In genomic region chr12:10293570-10294227, GRCh38 we compare ENCODE assay signal across 20 cellular contexts. TPM values are rescaled to one million over a fixed set of nuclear protein-coding genes. Genes with fewer than 3 reads are reported as not detected.
A peak's percentile ranks its signal among the peaks of the same experiment; 100 is the strongest.
DNase-seq lines count a peak whose midpoint lies in the region; ATAC-seq and TF ChIP-seq lines count a peak whose summit lies in the region.
"Had no signal": no experiment of that assay in that cellular context is flagged by ENCODE, and none has a peak within 500 bp of the region (broad histone marks: within the 10 kb centered on the region; RNA-seq: fewer than 3 reads in every experiment).

No MANE protein-coding gene starts in this region.

- POLR2A ChIA-PET in activated CD8-positive, alpha-beta T cell treated with anti-CD3 and anti-CD28 coated beads for 36 hours (lab: Charles Lee) = interaction anchor here (0.7 to 2.8 kb wide), 2 partner anchors 10 to 13 kb away, joined by 3 to 19 read pairs; no protein-coding TSS in a partner anchor

- H3K27me3 ChIP-seq in ascending aorta = no peaks in the 10 kb centered on the region
- H3K27me3 ChIP-seq: BLaER1 treated with 17β-estradiol and CSF1 and Interleukin-3, amounts not matched to agents 10 nM and 100 nM; colonic mucosa; neutrophil; SJCRH30 had no signal

- peak; percentile 61 for DNase-seq in activated CD4-positive, alpha-beta T cell treated with anti-CD3 and anti-CD28 coated beads, Interleukin-2, amount 10 ng/mL, durations not matched to agents 24 days and 14 days
- no peak for DNase-seq in activated CD4-positive, alpha-beta T cell treated with anti-CD3 and anti-CD28 coated beads for 4 hours
- peak; percentile 26 for DNase-seq in activated CD8-positive, alpha-beta T cell treated with anti-CD3 and anti-CD28 coated beads for 36 hours
- DNase-seq in natural killer cell (no peak), ascending aorta (ENCODE audit: low spot score in 2 of 2) (no peak), G401 (ENCODE audit: low spot score) (no peak), hippocampal formation (lab: John Stamatoyannopoulos, UW) (no peak)
- DNase-seq: activated CD4-positive, alpha-beta T cell treated with anti-CD3 and anti-CD28 coated beads for 48 hours; colonic mucosa; left cardiac atrium; NCI-H1930; SJCRH30 had no signal

- H3K27ac Mint-ChIP-seq in activated CD4-positive, alpha-beta T cell treated with anti-CD3 and anti-CD28 coated beads, Interleukin-2, amount 10 ng/mL, durations not matched to agents 24 days and 14 days = no peak overlapping the region
- peak overlapping the region; percentile 86 for H3K27ac Mint-ChIP-seq in activated CD8-positive, alpha-beta T cell treated with anti-CD3 and anti-CD28 coated beads for 36 hours
- peak overlapping the region; percentile 88 to 90 for H3K27ac Mint-ChIP-seq in natural killer cell
- H3K27ac Mint-ChIP-seq: mesothelial cell of epicardium, type B pancreatic cell had no signal

- intact Hi-C loops in activated CD4-positive, alpha-beta T cell treated with anti-CD3 and anti-CD28 coated beads, Interleukin-2, amount 10 ng/mL, durations not matched to agents 24 days and 14 days (cut with micrococcal nuclease) = loop anchor here (1.0 to 5.0 kb wide), 2 partner anchors 11 to 69 kb away; no protein-coding TSS in a partner anchor
- intact Hi-C loops in activated CD8-positive, alpha-beta T cell treated with anti-CD3 and anti-CD28 coated beads for 36 hours (cut with micrococcal nuclease) = no loop called here
- intact Hi-C loops in natural killer cell (cut with micrococcal nuclease) (loop anchor here (1.0 to 2.0 kb wide), 2 partner anchors 11 to 15 kb away; no protein-coding TSS in a partner anchor), ascending aorta (cut with DNase I) (no loop called here)

- H3K27ac ChIP-seq in ascending aorta = no peak overlapping the region
- H3K27ac ChIP-seq: BLaER1 treated with 17β-estradiol and CSF1 and Interleukin-3, amounts not matched to agents 10 nM and 100 nM; colonic mucosa; neutrophil; SJCRH30 had no signal

- peak; percentile 49 for ATAC-seq in GM21723 (IDR thresholded peaks at IDR 0.05; ENCODE audit: unreplicated experiment)
- ATAC-seq in activated CD8-positive, alpha-beta T cell treated with anti-CD3 and anti-CD28 coated beads for 36 hours = peak; percentile 71
- ATAC-seq in natural killer cell = peak; percentile 54 to 74 (median 71)
- ATAC-seq: left cardiac atrium had no signal

- H3K4me3 ChIP-seq in ascending aorta = no peak overlapping the region
- H3K4me3 ChIP-seq: BLaER1 treated with 17β-estradiol and CSF1 and Interleukin-3, amounts not matched to agents 10 nM and 100 nM; colonic mucosa; SJCRH30 had no signal

- no peaks in the 10 kb centered on the region for H3K36me3 Mint-ChIP-seq in activated CD4-positive, alpha-beta T cell treated with anti-CD3 and anti-CD28 coated beads, Interleukin-2, amount 10 ng/mL, durations not matched to agents 24 days and 14 days (ENCODE audit: low read depth)
- peaks cover 3% of the 10 kb centered on the region for H3K36me3 Mint-ChIP-seq in activated CD8-positive, alpha-beta T cell treated with anti-CD3 and anti-CD28 coated beads for 36 hours (ENCODE audit: low read depth)
- H3K36me3 Mint-ChIP-seq in natural killer cell = no peaks in the 10 kb centered on the region
- H3K36me3 Mint-ChIP-seq: mesothelial cell of epicardium, type B pancreatic cell had no signal

- peaks cover 5% of the 10 kb centered on the region for H3K9me3 Mint-ChIP-seq in activated CD4-positive, alpha-beta T cell treated with anti-CD3 and anti-CD28 coated beads, Interleukin-2, amount 10 ng/mL, durations not matched to agents 24 days and 14 days
- H3K9me3 Mint-ChIP-seq in activated CD8-positive, alpha-beta T cell treated with anti-CD3 and anti-CD28 coated beads for 36 hours = no peaks in the 10 kb centered on the region
- H3K9me3 Mint-ChIP-seq in natural killer cell = no peaks in the 10 kb centered on the region
- H3K9me3 Mint-ChIP-seq: mesothelial cell of epicardium, type B pancreatic cell had no signal

- peaks cover 11% of the 10 kb centered on the region for H3K27me3 Mint-ChIP-seq in activated CD4-positive, alpha-beta T cell treated with anti-CD3 and anti-CD28 coated beads, Interleukin-2, amount 10 ng/mL, durations not matched to agents 24 days and 14 days
- H3K27me3 Mint-ChIP-seq in activated CD8-positive, alpha-beta T cell treated with anti-CD3 and anti-CD28 coated beads for 36 hours = no peaks in the 10 kb centered on the region
- H3K27me3 Mint-ChIP-seq in natural killer cell (ENCODE audit: low read depth in 2 of 2) = no peaks in the 10 kb centered on the region
- H3K27me3 Mint-ChIP-seq: type B pancreatic cell had no signal

- H3K4me1 ChIP-seq in ascending aorta = no peaks in the 10 kb centered on the region
- H3K4me1 ChIP-seq: BLaER1 treated with 17β-estradiol and CSF1 and Interleukin-3, amounts not matched to agents 10 nM and 100 nM; colonic mucosa; SJCRH30 had no signal

- no peaks in the 10 kb centered on the region for H3K9me3 ChIP-seq in ascending aorta
- H3K9me3 ChIP-seq: BLaER1 treated with 17β-estradiol and CSF1 and Interleukin-3, amounts not matched to agents 10 nM and 100 nM; colonic mucosa; neutrophil; SJCRH30 had no signal

- H3K4me3 Mint-ChIP-seq in activated CD4-positive, alpha-beta T cell treated with anti-CD3 and anti-CD28 coated beads, Interleukin-2, amount 10 ng/mL, durations not matched to agents 24 days and 14 days = no peak overlapping the region
- H3K4me3 Mint-ChIP-seq in activated CD8-positive, alpha-beta T cell treated with anti-CD3 and anti-CD28 coated beads for 36 hours = no peak overlapping the region
- H3K4me3 Mint-ChIP-seq in natural killer cell = peak overlapping the region; percentile 60
- H3K4me3 Mint-ChIP-seq: activated T-helper 1 cell treated with anti-CD3 and anti-CD28 coated beads, Interleukin-12 subunit alpha, Interleukin-12 subunit beta, Interleukin-2, Interleukin-4 antibody, amounts not matched to agents 30 ng/mL and 10 ng/mL and 1 ng/mL, durations not matched to agents 14 hours and 24 hours and 36 hours; mesothelial cell of epicardium; type B pancreatic cell had no signal

- TF ChIP-seq CTCF in activated CD8-positive, alpha-beta T cell treated with anti-CD3 and anti-CD28 coated beads for 36 hours (IDR thresholded peaks at IDR 0.05) = no peak
- TF ChIP-seq CTCF in natural killer cell (IDR thresholded peaks at IDR 0.05) (no peak), ascending aorta (IDR thresholded peaks at IDR 0.05) (no peak)

- in situ Hi-C loops in G401 (cut with HindIII; ENCODE audit: low sequenced_read_pairs) = no loop called here

- CTCF ChIA-PET in activated CD8-positive, alpha-beta T cell treated with anti-CD3 and anti-CD28 coated beads for 36 hours (lab: Charles Lee) = interaction anchor here (1.4 to 1.6 kb wide), 3 partner anchors 9 to 72 kb away, joined by 3 to 5 read pairs (median 4); no protein-coding TSS in a partner anchor

- peaks cover 7% of the 10 kb centered on the region for H3K4me1 Mint-ChIP-seq in activated CD4-positive, alpha-beta T cell treated with anti-CD3 and anti-CD28 coated beads, Interleukin-2, amount 10 ng/mL, durations not matched to agents 24 days and 14 days
- peaks cover 61% of the 10 kb centered on the region for H3K4me1 Mint-ChIP-seq in activated CD8-positive, alpha-beta T cell treated with anti-CD3 and anti-CD28 coated beads for 36 hours (ENCODE audit: low read depth)
- H3K4me1 Mint-ChIP-seq in natural killer cell = peaks cover 71 to 79% of the 10 kb centered on the region in 2 donors
- H3K4me1 Mint-ChIP-seq: mesothelial cell of epicardium had no signal

- H3K36me3 ChIP-seq in ascending aorta = no peaks in the 10 kb centered on the region
- H3K36me3 ChIP-seq: BLaER1 treated with 17β-estradiol and CSF1 and Interleukin-3, amounts not matched to agents 10 nM and 100 nM; colonic mucosa; neutrophil; SJCRH30 had no signal

RNA-seq across cellular contexts. Expression of gene KLRD1, which starts 14.0 kb away (rescaled TPM):
- total RNA-seq in activated CD4-positive, alpha-beta T cell treated with anti-CD3 and anti-CD28 coated beads, Interleukin-2, amount 10 ng/mL, durations not matched to agents 24 days and 14 days = 1.2 and 1.7 TPM in 2 replicates
- total RNA-seq in activated CD8-positive, alpha-beta T cell treated with anti-CD3 and anti-CD28 coated beads for 36 hours = 10 to 100 TPM in 1 of 2 experiments, 1 to 10 TPM in 1; 6.9 to 10.8 TPM
- 100 to 1,000 TPM; 568 to 782 (median 688) TPM for total RNA-seq in natural killer cell
- total RNA-seq in ascending aorta = 0.11 TPM
- not detected in 2 replicates for total RNA-seq in G401 (2014; rRNA removed; shearing (Covaris generic))
- total RNA-seq: A172, NCI-H460 had no signal

Comparison
In these comparisons a context has a peak if more than half of its experiments do, and no peak if none do; other contexts are left out.
1. DNase-seq: peak in activated CD4-positive, alpha-beta T cell treated with anti-CD3 and anti-CD28 coated beads, Interleukin-2, amount 10 ng/mL, durations not matched to agents 24 days and 14 days (single experiment) and activated CD8-positive, alpha-beta T cell treated with anti-CD3 and anti-CD28 coated beads for 36 hours (single experiment); none in activated CD4-positive, alpha-beta T cell treated with anti-CD3 and anti-CD28 coated beads for 4 hours (0 of 2), natural killer cell (single experiment), ascending aorta (0 of 2), G401 (single experiment) and hippocampal formation (0 of 2).
2. RNA of gene KLRD1, which starts 14.0 kb away (total RNA-seq): 568 to 782 TPM in natural killer cell; 6.9 to 10.8 TPM in activated CD8-positive, alpha-beta T cell treated with anti-CD3 and anti-CD28 coated beads for 36 hours, 1.2 to 1.7 TPM in activated CD4-positive, alpha-beta T cell treated with anti-CD3 and anti-CD28 coated beads, Interleukin-2, amount 10 ng/mL, durations not matched to agents 24 days and 14 days, 0.11 TPM in ascending aorta (single experiment) and not detected in G401; every median in the first group is over 10 times any median in the second.
3. intact Hi-C loops: an anchor here in activated CD4-positive, alpha-beta T cell treated with anti-CD3 and anti-CD28 coated beads, Interleukin-2, amount 10 ng/mL, durations not matched to agents 24 days and 14 days (1.0 to 5.0 kb wide) and natural killer cell (1.0 to 2.0 kb wide); none called in activated CD8-positive, alpha-beta T cell treated with anti-CD3 and anti-CD28 coated beads for 36 hours and ascending aorta.
4. Peak in every context shown above with its lines, with median percentiles within 50 percentile points of each other: ATAC-seq.